In genomic region chr2:230128943-230129342, GRCh38 we compare ENCODE assay signal across 13 cellular contexts.
DNase-seq lines count a peak whose midpoint lies in the region.
"Had no signal": no experiment of that assay in that cellular context is flagged by ENCODE, and none has a peak within 500 bp of the region (broad histone marks: within the 10 kb centered on the region; RNA-seq: fewer than 3 reads in every experiment).

No MANE protein-coding gene starts in this region.

- peak overlapping the region; percentile 60 for H3K4me3 ChIP-seq in SK-N-MC
- no peak overlapping the region for H3K4me3 ChIP-seq in skeletal muscle satellite cell (ENCODE audit: low read length)
- H3K4me3 ChIP-seq: SJSA1 had no signal

- no peaks in the 10 kb centered on the region for H3K36me3 ChIP-seq in SK-N-MC (ENCODE audit: insufficient read depth, low read length)
- no peaks in the 10 kb centered on the region for H3K36me3 ChIP-seq in skeletal muscle satellite cell (ENCODE audit: insufficient read depth, low read length)
- H3K36me3 ChIP-seq: SJSA1 had no signal

- peaks cover 7% of the 10 kb centered on the region for H3K4me1 ChIP-seq in skeletal muscle satellite cell (ENCODE audit: control insufficient read depth, insufficient read depth, low read length)
- H3K4me1 ChIP-seq: SJSA1 had no signal

- no peaks in the 10 kb centered on the region for H3K9me3 Mint-ChIP-seq in activated CD4-positive, alpha-beta T cell treated with anti-CD3 and anti-CD28 coated beads, Interleukin-2, amount 10 ng/mL, durations not matched to agents 24 days and 14 days
- no peaks in the 10 kb centered on the region for H3K9me3 Mint-ChIP-seq in activated T-helper 1 cell treated with anti-CD3 and anti-CD28 coated beads, Interleukin-12 subunit alpha, Interleukin-12 subunit beta, Interleukin-2, Interleukin-4 antibody, amounts not matched to agents 30 ng/mL and 10 ng/mL and 1 ng/mL, durations not matched to agents 14 hours and 24 hours and 36 hours

- H3K9me3 ChIP-seq in SK-N-MC (ENCODE audit: low read depth, low read length), result no peaks in the 10 kb centered on the region
- H3K9me3 ChIP-seq in skeletal muscle satellite cell (replicated peaks; ENCODE audit: low read length), result peaks cover 5% of the 10 kb centered on the region

- H3K27me3 ChIP-seq in skeletal muscle satellite cell (ENCODE audit: control insufficient read depth, insufficient read depth, low read length), result peaks cover 5% of the 10 kb centered on the region
- H3K27me3 ChIP-seq: SJSA1 had no signal

- H3K27me3 Mint-ChIP-seq in activated CD4-positive, alpha-beta T cell treated with anti-CD3 and anti-CD28 coated beads, Interleukin-2, amount 10 ng/mL, durations not matched to agents 24 days and 14 days, result peaks cover 14% of the 10 kb centered on the region
- no peaks in the 10 kb centered on the region for H3K27me3 Mint-ChIP-seq in activated T-helper 1 cell treated with anti-CD3 and anti-CD28 coated beads, Interleukin-12 subunit alpha, Interleukin-12 subunit beta, Interleukin-2, Interleukin-4 antibody, amounts not matched to agents 30 ng/mL and 10 ng/mL and 1 ng/mL, durations not matched to agents 14 hours and 24 hours and 36 hours (ENCODE audit: insufficient read depth)

- intact Hi-C loops in activated CD4-positive, alpha-beta T cell treated with anti-CD3 and anti-CD28 coated beads, Interleukin-2, amount 10 ng/mL, durations not matched to agents 24 days and 14 days (cut with micrococcal nuclease), result no loop called here
- intact Hi-C loops in activated T-helper 1 cell treated with anti-CD3 and anti-CD28 coated beads, Interleukin-12 subunit alpha, Interleukin-12 subunit beta, Interleukin-2, Interleukin-4 antibody, amounts not matched to agents 30 ng/mL and 10 ng/mL and 1 ng/mL, durations not matched to agents 14 hours and 24 hours and 36 hours (cut with micrococcal nuclease), result no loop called here

- no peaks in the 10 kb centered on the region for H3K36me3 Mint-ChIP-seq in activated CD4-positive, alpha-beta T cell treated with anti-CD3 and anti-CD28 coated beads, Interleukin-2, amount 10 ng/mL, durations not matched to agents 24 days and 14 days (ENCODE audit: low read depth)
- peaks cover 2% of the 10 kb centered on the region for H3K36me3 Mint-ChIP-seq in activated T-helper 1 cell treated with anti-CD3 and anti-CD28 coated beads, Interleukin-12 subunit alpha, Interleukin-12 subunit beta, Interleukin-2, Interleukin-4 antibody, amounts not matched to agents 30 ng/mL and 10 ng/mL and 1 ng/mL, durations not matched to agents 14 hours and 24 hours and 36 hours (ENCODE audit: low read depth)
- H3K36me3 Mint-ChIP-seq: CD4-positive, alpha-beta memory T cell; stimulated activated effector memory CD8-positive, alpha-beta T cell treated with anti-CD3 and anti-CD28 coated beads, Interleukin-12 subunit alpha, Interleukin-12 subunit beta, amount 100 ng/mL, for 72 hours had no signal

- H3K9ac ChIP-seq in SK-N-MC (ENCODE audit: insufficient read length) (no peak overlapping the region), skeletal muscle satellite cell (ENCODE audit: low read depth, low read length) (no peak overlapping the region)

- no peak overlapping the region for H3K4me3 Mint-ChIP-seq in activated CD4-positive, alpha-beta T cell treated with anti-CD3 and anti-CD28 coated beads, Interleukin-2, amount 10 ng/mL, durations not matched to agents 24 days and 14 days
- no peak overlapping the region for H3K4me3 Mint-ChIP-seq in activated T-helper 1 cell treated with anti-CD3 and anti-CD28 coated beads, Interleukin-12 subunit alpha, Interleukin-12 subunit beta, Interleukin-2, Interleukin-4 antibody, amounts not matched to agents 30 ng/mL and 10 ng/mL and 1 ng/mL, durations not matched to agents 14 hours and 24 hours and 36 hours
- H3K4me3 Mint-ChIP-seq: activated CD4-positive, alpha-beta T cell treated with anti-CD3 and anti-CD28 coated beads for 36 hours; CD4-positive, alpha-beta memory T cell; stimulated activated effector memory CD8-positive, alpha-beta T cell treated with anti-CD3 and anti-CD28 coated beads, Interleukin-12 subunit alpha, Interleukin-12 subunit beta, amount 100 ng/mL, for 72 hours had no signal

- H3K4me2 ChIP-seq in skeletal muscle satellite cell (ENCODE audit: low read length), result peak overlapping the region; percentile 35

- peaks cover 12% of the 10 kb centered on the region for H3K4me1 Mint-ChIP-seq in activated CD4-positive, alpha-beta T cell treated with anti-CD3 and anti-CD28 coated beads, Interleukin-2, amount 10 ng/mL, durations not matched to agents 24 days and 14 days
- H3K4me1 Mint-ChIP-seq in activated T-helper 1 cell treated with anti-CD3 and anti-CD28 coated beads, Interleukin-12 subunit alpha, Interleukin-12 subunit beta, Interleukin-2, Interleukin-4 antibody, amounts not matched to agents 30 ng/mL and 10 ng/mL and 1 ng/mL, durations not matched to agents 14 hours and 24 hours and 36 hours (ENCODE audit: low read depth), result no peaks in the 10 kb centered on the region

- DNase-seq in Ammon's horn (ENCODE audit: low spot score) (peak; percentile 18), SK-N-MC (ENCODE audit: low read depth, low spot score) (no peak), fibroblast of the conjunctiva (ENCODE audit: low read depth) (peak; percentile 80), D341Med (ENCODE audit: low spot score) (no peak)
- DNase-seq in activated CD8-positive, alpha-beta memory T cell treated with anti-CD3 and anti-CD28 coated beads, Interleukin-2, amount 50 U/mL, for 48 hours, result no peak
- DNase-seq in activated CD4-positive, alpha-beta T cell treated with anti-CD3 and anti-CD28 coated beads, Interleukin-2, amount 10 ng/mL, durations not matched to agents 24 days and 14 days, result no peak
- no peak for DNase-seq in activated T-helper 1 cell treated with anti-CD3 and anti-CD28 coated beads, Interleukin-12 subunit alpha, Interleukin-12 subunit beta, Interleukin-2, Interleukin-4 antibody, amounts not matched to agents 30 ng/mL and 10 ng/mL and 1 ng/mL, durations not matched to agents 14 hours and 24 hours and 36 hours (ENCODE audit: low spot score)
- DNase-seq: activated CD4-positive, alpha-beta T cell treated with anti-CD3 and anti-CD28 coated beads for 36 hours; CD4-positive, alpha-beta memory T cell; NCI-H526 had no signal

- no peak overlapping the region for H3K27ac Mint-ChIP-seq in activated CD4-positive, alpha-beta T cell treated with anti-CD3 and anti-CD28 coated beads, Interleukin-2, amount 10 ng/mL, durations not matched to agents 24 days and 14 days
- no peak overlapping the region for H3K27ac Mint-ChIP-seq in activated T-helper 1 cell treated with anti-CD3 and anti-CD28 coated beads, Interleukin-12 subunit alpha, Interleukin-12 subunit beta, Interleukin-2, Interleukin-4 antibody, amounts not matched to agents 30 ng/mL and 10 ng/mL and 1 ng/mL, durations not matched to agents 14 hours and 24 hours and 36 hours
- H3K27ac Mint-ChIP-seq: activated CD4-positive, alpha-beta T cell treated with anti-CD3 and anti-CD28 coated beads for 36 hours; CD4-positive, alpha-beta memory T cell; stimulated activated effector memory CD8-positive, alpha-beta T cell treated with anti-CD3 and anti-CD28 coated beads, Interleukin-12 subunit alpha, Interleukin-12 subunit beta, amount 100 ng/mL, for 72 hours had no signal

- peak overlapping the region; percentile 61 for H3K27ac ChIP-seq in SK-N-MC
- H3K27ac ChIP-seq: SJSA1 had no signal

Comparison
In these comparisons a context has a peak if more than half of its experiments do, and no peak if none do; other contexts are left out.
1. DNase-seq: peak in Ammon's horn (single experiment) and fibroblast of the conjunctiva (single experiment); none in SK-N-MC (single experiment), activated CD8-positive, alpha-beta memory T cell treated with anti-CD3 and anti-CD28 coated beads, Interleukin-2, amount 50 U/mL, for 48 hours (single experiment), activated CD4-positive, alpha-beta T cell treated with anti-CD3 and anti-CD28 coated beads, Interleukin-2, amount 10 ng/mL, durations not matched to agents 24 days and 14 days (single experiment), D341Med (single experiment) and activated T-helper 1 cell treated with anti-CD3 and anti-CD28 coated beads, Interleukin-12 subunit alpha, Interleukin-12 subunit beta, Interleukin-2, Interleukin-4 antibody, amounts not matched to agents 30 ng/mL and 10 ng/mL and 1 ng/mL, durations not matched to agents 14 hours and 24 hours and 36 hours (single experiment).